Comparison of ENCODE assay signal across 8 cellular contexts in genomic region chr15:35545825-35546580, GRCh38. TPM values are rescaled to one million over a fixed set of nuclear protein-coding genes. Genes with fewer than 3 reads are reported as not detected.
DNase-seq lines count a peak whose midpoint lies in the region; ATAC-seq and TF ChIP-seq lines count a peak whose summit lies in the region.

Gene DPH6 (minus strand): TSS chr15:35546165. CDS start chr15:35546141, 24 bp downstream.

- peak; percentile 90 for ATAC-seq in HG03175 (IDR thresholded peaks at IDR 0.05; ENCODE audit: unreplicated experiment)

- DNase-seq in AG20443 (ENCODE audit: low spot score) (peak; percentile 91), NCI-H460 (ENCODE audit: extremely low read depth, low read depth) (peak; percentile 59), choroid plexus epithelial cell (ENCODE audit: low read depth) (peak; percentile 88), left kidney (ENCODE audit: low read depth, low spot score) (peak; percentile 96)
- DNase-seq in activated CD4-positive, alpha-beta T cell treated with anti-CD3 and anti-CD28 coated beads for 24 hours (ENCODE audit: low read depth in 2 of 2) = peak; percentile 62 to 74
- peak; percentile 85 for DNase-seq in stimulated activated CD4-positive, alpha-beta T cell treated with anti-CD3 and anti-CD28 coated beads, Interleukin-1b, Interleukin-23, amount 100 ng/mL, for 48 hours

- in situ Hi-C loops in GM18951 (cut with MboI; ENCODE audit: low sequenced_read_pairs, unreplicated experiment) = loop anchor here (25.0 kb wide), 1 partner anchor 1341 kb away; no protein-coding TSS in a partner anchor

- TF ChIP-seq POLR2A in GM18951 (IDR thresholded peaks at IDR 0.05; ENCODE audit: extremely low read depth, insufficient read depth, insufficient read length) = peak; percentile 85

- no peak for TF ChIP-seq CTCF in choroid plexus epithelial cell (conservative IDR thresholded peaks at IDR 0.05; ENCODE audit: low read depth, low read length)

- H3K4me3 ChIP-seq in choroid plexus epithelial cell (ENCODE audit: low read depth, low read length) = peak within 1 kb of the TSS; percentile 81

RNA-seq across cellular contexts. Expression of gene DPH6, which starts in this region (rescaled TPM):
- total RNA-seq in NCI-H460 (2014; rRNA removed; shearing (Covaris generic)) = 21.7 and 28.4 TPM in 2 replicates
- polyA plus RNA-seq in NCI-H460 (2014; cell fraction: nucleus; rRNA removed) = 7.9 and 21.0 TPM in 2 replicates

Comparison
In these comparisons a context has a peak if more than half of its experiments do, and no peak if none do; other contexts are left out.
1. Peak in every context shown above with its lines: DNase-seq, ATAC-seq and H3K4me3 ChIP-seq.